28 cellular contexts compared by ENCODE assay signal in genomic region chr17:81015135-81015534, GRCh38.
"Had no signal": no experiment of that assay in that cellular context is flagged by ENCODE, and none has a peak within 500 bp of the region (broad histone marks: within the 10 kb centered on the region; RNA-seq: fewer than 3 reads in every experiment).

No MANE protein-coding gene starts in this region.

- H3K36me3 ChIP-seq: ascending aorta, MG63, Peyer's patch, SJCRH30, WERI-Rb-1 had no signal

- H3K27ac ChIP-seq: ascending aorta, body of pancreas, KMS-11, Peyer's patch, RWPE1, SJCRH30, WERI-Rb-1 had no signal

- H3K27me3 ChIP-seq: ascending aorta, body of pancreas, MG63, Peyer's patch, SJCRH30 had no signal

- H3K9me3 ChIP-seq: body of pancreas, Peyer's patch, SK-N-SH had no signal

- DNase-seq: activated CD4-positive, alpha-beta memory T cell treated with anti-CD3 and anti-CD28 coated beads, Interleukin-2, amount 10 ng/mL, durations not matched to agents 7 days and 5 days; activated CD4-positive, alpha-beta T cell treated with anti-CD3 and anti-CD28 coated beads for 36 hours; activated CD4-positive, alpha-beta T cell treated with anti-CD3 and anti-CD28 coated beads, Interleukin-2, amount 50 U/mL, for 1 hour; activated effector memory CD4-positive, alpha-beta T cell treated with Interleukin-2 at 50 U/mL for 16 hours; activated naive CD4-positive, alpha-beta T cell; activated T-cell treated with anti-CD3 and anti-CD28 coated beads for 4 hours; activated T-cell treated with anti-CD3 and anti-CD28 coated beads, Interleukin-2, amount 50 U/mL, for 72 hours; amniotic stem cell; body of pancreas; central memory CD4-positive, alpha-beta T cell; MG63; MV-4-11; NCI-H1105; NCI-H1436; NCI-H1694 treated with DMSO at 0.1 percent for 48 hours; NCI-H2081; NCI-H226; NCI-H526 treated with DMSO at 0.1 percent for 48 hours; NCI-H82; Peyer's patch; Right ventricle myocardium superior; SJCRH30; SK-N-SH; T-helper 1 cell; WERI-Rb-1 had no signal

- H3K4me3 ChIP-seq: ascending aorta, body of pancreas, MG63, Peyer's patch, SJCRH30 had no signal

- H3K4me1 ChIP-seq: ascending aorta, body of pancreas had no signal

- ATAC-seq: activated CD4-positive, alpha-beta T cell treated with anti-CD3 and anti-CD28 coated beads for 36 hours; activated T-cell treated with anti-CD3 and anti-CD28 coated beads, Interleukin-2, amount 50 U/mL, for 72 hours; body of pancreas had no signal
